In genomic region chr1:77514871-77515776, GRCh38 we compare ENCODE assay signal across 8 cellular contexts.
A peak's percentile ranks its signal among the peaks of the same experiment; 100 is the strongest.
DNase-seq lines count a peak whose midpoint lies in the region; ATAC-seq and TF ChIP-seq lines count a peak whose summit lies in the region.

No MANE protein-coding gene starts in this region.

- H3K4me1 Mint-ChIP-seq in neural crest cell: peaks cover 25% of the 10 kb centered on the region

- H3K4me3 ChIP-seq in effector memory CD4-positive, alpha-beta T cell (ENCODE audit: insufficient read depth, low read depth, low read length, poor library complexity, severe bottlenecking): no peak overlapping the region

- no peaks in the 10 kb centered on the region for H3K27me3 Mint-ChIP-seq in neural crest cell (ENCODE audit: low read depth)

- no peaks in the 10 kb centered on the region for H3K27me3 ChIP-seq in effector memory CD4-positive, alpha-beta T cell (replicated peaks; ENCODE audit: control insufficient read depth, insufficient read depth, low read length, poor library complexity, severe bottlenecking)

- TF ChIP-seq CTCF in neural crest cell (conservative IDR thresholded peaks at IDR 0.05): peak; percentile 30

- no peaks in the 10 kb centered on the region for H3K9me3 Mint-ChIP-seq in neural crest cell

- no peak for ATAC-seq in esophagus mucosa

- no peak overlapping the region for H3K27ac ChIP-seq in effector memory CD4-positive, alpha-beta T cell (ENCODE audit: insufficient read depth, low read length, poor library complexity, severe bottlenecking)

- H3K27ac Mint-ChIP-seq in neural crest cell (ENCODE audit: unreplicated experiment): peak overlapping the region; percentile 85

- no peaks in the 10 kb centered on the region for H3K4me1 ChIP-seq in effector memory CD4-positive, alpha-beta T cell (ENCODE audit: control insufficient read depth, insufficient read depth, low read length, poor library complexity, severe bottlenecking)

- no peak overlapping the region for H3K4me3 Mint-ChIP-seq in neural crest cell

- peaks cover 3% of the 10 kb centered on the region for H3K36me3 ChIP-seq in effector memory CD4-positive, alpha-beta T cell (ENCODE audit: control insufficient read depth, insufficient read depth, low read length)

- no peaks in the 10 kb centered on the region for H3K36me3 Mint-ChIP-seq in neural crest cell (ENCODE audit: low read depth)

- no peaks in the 10 kb centered on the region for H3K9me3 ChIP-seq in effector memory CD4-positive, alpha-beta T cell (ENCODE audit: control insufficient read depth, low read length)

- DNase-seq in EL (peak; percentile 83), NCI-H526 (lab: John Stamatoyannopoulos, UW) (peak; percentile 17 to 54), fibroblast of gingiva (ENCODE audit: low read depth) (peak; percentile 27), neural crest cell (ENCODE audit: low read depth, low spot score) (peak; percentile 26), D341Med (ENCODE audit: low spot score) (no peak), cerebellar cortex (ENCODE audit: low spot score) (no peak)
- DNase-seq in effector memory CD4-positive, alpha-beta T cell: no peak

Comparison
In these comparisons a context has a peak if more than half of its experiments do, and no peak if none do; other contexts are left out.
1. DNase-seq: peak in EL (single experiment), NCI-H526 (2 of 2), fibroblast of gingiva (single experiment) and neural crest cell (single experiment); none in effector memory CD4-positive, alpha-beta T cell (0 of 3), D341Med (single experiment) and cerebellar cortex (single experiment).